Comparison of ENCODE assay signal across 16 cellular contexts in genomic region chr6:24658573-24659511, GRCh38. TPM values are rescaled to one million over a fixed set of nuclear protein-coding genes. Genes with fewer than 3 reads are reported as not detected.
DNase-seq lines count a peak whose midpoint lies in the region; ATAC-seq and TF ChIP-seq lines count a peak whose summit lies in the region.
"Had no signal": no experiment of that assay in that cellular context is flagged by ENCODE, and none has a peak within 500 bp of the region (broad histone marks: within the 10 kb centered on the region; RNA-seq: fewer than 3 reads in every experiment).

No MANE protein-coding gene starts in this region.

- no peak overlapping the region for H3K27ac ChIP-seq in endodermal cell (ENCODE audit: low read depth, low read length)
- H3K27ac ChIP-seq in mesendoderm (ENCODE audit: low read depth, low read length) = no peak overlapping the region
- H3K27ac ChIP-seq: suprapubic skin had no signal

- no peak overlapping the region for H2BK5ac ChIP-seq in mesendoderm (ENCODE audit: low read length)

- H3K56ac ChIP-seq in mesendoderm (ENCODE audit: low read length) = no peak overlapping the region

- peaks cover 82% of the 10 kb centered on the region for H3K36me3 ChIP-seq in endodermal cell (ENCODE audit: control insufficient read depth, insufficient read depth, low read length)
- H3K36me3 ChIP-seq in mesendoderm (ENCODE audit: control insufficient read depth, insufficient read depth, low read length) = peaks cover 2% of the 10 kb centered on the region

- no peak overlapping the region for H2BK15ac ChIP-seq in mesendoderm (replicated peaks; ENCODE audit: low read depth)

- no peak overlapping the region for H3K4me3 ChIP-seq in AG10803 (ENCODE audit: low read length)
- H3K4me3 ChIP-seq in endodermal cell (ENCODE audit: low read length) = no peak overlapping the region
- no peak overlapping the region for H3K4me3 ChIP-seq in mesendoderm (ENCODE audit: low read length)
- H3K4me3 ChIP-seq: suprapubic skin had no signal

- WGBS in endodermal cell (ENCODE audit: insufficient coverage in 1 of 2, insufficient read length in 1 of 2), 2 experiments = 69 to 84% methylated on average over 6 to 9 of the region's 9 CpGs
- no CpG with 5 or more reads among the region's 9 CpGs for WGBS in mesendoderm (ENCODE audit: extremely low coverage, insufficient coverage, low lambda C conversion rate)

- H3K79me2 ChIP-seq in mesendoderm (ENCODE audit: control insufficient read depth, insufficient read depth, low read length) = peaks cover 2% of the 10 kb centered on the region

- H3K27me3 ChIP-seq in endodermal cell (ENCODE audit: control insufficient read depth, insufficient read depth, low read length, poor library complexity, severe bottlenecking) (no peaks in the 10 kb centered on the region), mesendoderm (ENCODE audit: insufficient read depth, low read length, poor library complexity) (no peaks in the 10 kb centered on the region)
- H3K27me3 ChIP-seq: suprapubic skin had no signal

- H3K36me3 Mint-ChIP-seq in HFFc6 (ENCODE audit: low read depth) = peaks cover 25% of the 10 kb centered on the region
- peaks cover 70% of the 10 kb centered on the region for H3K36me3 Mint-ChIP-seq in endodermal cell (ENCODE audit: low read depth)
- H3K36me3 Mint-ChIP-seq in T-helper 17 cell (ENCODE audit: low read depth) = peaks cover 11% of the 10 kb centered on the region

- H3K27ac Mint-ChIP-seq in HFFc6 = peak overlapping the region; percentile 67
- peak overlapping the region; percentile 41 for H3K27ac Mint-ChIP-seq in endodermal cell
- no peak overlapping the region for H3K27ac Mint-ChIP-seq in T-helper 17 cell
- H3K27ac Mint-ChIP-seq: nephron had no signal

- H3K18ac ChIP-seq in mesendoderm (ENCODE audit: low read length) = no peak overlapping the region

- peaks cover 19% of the 10 kb centered on the region for H3K4me1 Mint-ChIP-seq in HFFc6 (ENCODE audit: low read depth)
- H3K4me1 Mint-ChIP-seq in endodermal cell = peaks cover 20% of the 10 kb centered on the region
- peaks cover 37% of the 10 kb centered on the region for H3K4me1 Mint-ChIP-seq in T-helper 17 cell

- peaks cover 9% of the 10 kb centered on the region for H3K79me1 ChIP-seq in mesendoderm (ENCODE audit: low read length)

- H3K4me1 ChIP-seq in endodermal cell (ENCODE audit: control insufficient read depth, insufficient read depth, low read length) = no peaks in the 10 kb centered on the region
- H3K4me1 ChIP-seq in mesendoderm (ENCODE audit: control insufficient read depth, low read depth, low read length) = no peaks in the 10 kb centered on the region

- no peak overlapping the region for H2BK120ac ChIP-seq in mesendoderm (ENCODE audit: low read depth, low read length)

- no peak for ATAC-seq in HG02571 (IDR thresholded peaks at IDR 0.05; ENCODE audit: unreplicated experiment)
- no peak for ATAC-seq in T-helper 17 cell

- H4K8ac ChIP-seq in mesendoderm (ENCODE audit: low read depth, low read length) = no peak overlapping the region

- peaks cover 3% of the 10 kb centered on the region; the same call in 1 of the 2 replicates for H3K27me3 Mint-ChIP-seq in HFFc6 (ENCODE audit: insufficient read depth)
- no peaks in the 10 kb centered on the region for H3K27me3 Mint-ChIP-seq in endodermal cell (ENCODE audit: insufficient read depth)
- H3K27me3 Mint-ChIP-seq in T-helper 17 cell = no peaks in the 10 kb centered on the region

- TF ChIP-seq CTCF in AG10803 (conservative IDR thresholded peaks at IDR 0.05; ENCODE audit: low read length) (no peak), HFFc6 (IDR thresholded peaks at IDR 0.05) (no peak), endodermal cell (conservative IDR thresholded peaks at IDR 0.05) (no peak)

- H3K9ac ChIP-seq in endodermal cell (ENCODE audit: extremely low read depth, low read length, poor library complexity, severe bottlenecking) (no peak overlapping the region), mesendoderm (ENCODE audit: low read length) (no peak overlapping the region)

- H2AK5ac ChIP-seq in mesendoderm (ENCODE audit: low read length) = no peak overlapping the region

- DNase-seq in AG10803 (ENCODE audit: low read depth) = peak; percentile 69
- DNase-seq in HFFc6 = peak; percentile 64
- peak; percentile 58 for DNase-seq in endodermal cell
- peak; percentile 89 for DNase-seq in mesendoderm
- no peak for DNase-seq in SW480 (ENCODE audit: low spot score)
- DNase-seq in GF-D8 (lab: John Stamatoyannopoulos, UW) = no peak
- no peak for DNase-seq in T-helper 17 cell
- DNase-seq: activated T-cell treated with anti-CD3 and anti-CD28 coated beads for 4 hours; Caco-2; Karpas-422; NCI-H526 treated with DMSO at 0.1 percent for 48 hours; stimulated activated CD4-positive, alpha-beta T cell treated with anti-CD3 and anti-CD28 coated beads, Interleukin-4, amount 100 ng/mL, for 1 hour; T-helper 2 cell had no signal

- no peak overlapping the region for H3K4me2 ChIP-seq in mesendoderm (ENCODE audit: low read length)

- H3K23ac ChIP-seq in mesendoderm (ENCODE audit: low read length) = no peak overlapping the region

- no peak overlapping the region for H3K4ac ChIP-seq in mesendoderm (ENCODE audit: low read depth, low read length)

- H3K9me3 Mint-ChIP-seq in HFFc6 = no peaks in the 10 kb centered on the region
- H3K9me3 Mint-ChIP-seq in endodermal cell = no peaks in the 10 kb centered on the region
- H3K9me3 Mint-ChIP-seq: nephron had no signal

- H3K4me3 Mint-ChIP-seq in HFFc6 (no peak overlapping the region), endodermal cell (no peak overlapping the region), T-helper 17 cell (no peak overlapping the region)
- H3K4me3 Mint-ChIP-seq: nephron had no signal

- H4K5ac ChIP-seq in mesendoderm (ENCODE audit: low read length) = no peak overlapping the region

- H3K9me3 ChIP-seq in endodermal cell (ENCODE audit: control insufficient read depth, low read length) (no peaks in the 10 kb centered on the region), T-helper 17 cell (ENCODE audit: control insufficient read depth, low read length, poor library complexity, severe bottlenecking) (no peaks in the 10 kb centered on the region)
- H3K9me3 ChIP-seq: Caco-2, suprapubic skin had no signal

RNA-seq across cellular contexts. Expression of gene TDP2, which starts 7.9 kb away (rescaled TPM):
- 10 to 100 TPM; 27.3 to 33.6 (median 30.7) TPM for total RNA-seq in HFFc6 (2021; fragmentation: NEBNext Ultra II Directional; extraction: Animal tissue kit (Norgen Biotek cat#: 25700))
- total RNA-seq in endodermal cell (10 to 100 TPM; 53.0 to 54.2 TPM), T-helper 17 cell (10 to 100 TPM; 35.6 to 42.0 TPM)
- 38.6 TPM for polyA plus RNA-seq in endodermal cell (2013, experiment 1 of 2)
- 38.2 TPM for polyA plus RNA-seq in endodermal cell (2013, experiment 2 of 2)
- 45.3 TPM for polyA plus RNA-seq in mesendoderm (2013, experiment 1 of 2)
- polyA plus RNA-seq in mesendoderm (2013, experiment 2 of 2) = 45.4 TPM

RNA-seq across cellular contexts. Expression of gene ACOT13, which starts 8.0 kb away (rescaled TPM):
- 10 to 100 TPM; 18.7 to 21.9 (median 19.8) TPM for total RNA-seq in HFFc6 (2021; fragmentation: NEBNext Ultra II Directional; extraction: Animal tissue kit (Norgen Biotek cat#: 25700))
- total RNA-seq in endodermal cell = 10 to 100 TPM; 36.2 to 43.1 TPM
- 39.2 TPM for polyA plus RNA-seq in endodermal cell (2013, experiment 1 of 2)
- polyA plus RNA-seq in endodermal cell (2013, experiment 2 of 2) = 34.8 TPM
- 42.4 TPM for polyA plus RNA-seq in mesendoderm (2013, experiment 1 of 2)
- 44.9 TPM for polyA plus RNA-seq in mesendoderm (2013, experiment 2 of 2)
- 1 to 10 TPM; 2.9 to 5.3 TPM for total RNA-seq in T-helper 17 cell

RNA-seq across cellular contexts. Expression of gene KIAA0319, which starts 12.9 kb away (rescaled TPM):
- under 1 TPM in 1 of 6 experiments, not detected in 5; 0.05 TPM for total RNA-seq in HFFc6 (2021; fragmentation: NEBNext Ultra II Directional; extraction: Animal tissue kit (Norgen Biotek cat#: 25700))
- total RNA-seq in endodermal cell = under 1 TPM; 0.48 to 0.75 TPM
- polyA plus RNA-seq in endodermal cell (2013, experiment 1 of 2) = 0.28 TPM
- polyA plus RNA-seq in endodermal cell (2013, experiment 2 of 2) = 0.25 TPM
- 0.13 TPM for polyA plus RNA-seq in mesendoderm (2013, experiment 1 of 2)
- 0.14 TPM for polyA plus RNA-seq in mesendoderm (2013, experiment 2 of 2)
- under 1 TPM; 0.07 to 0.16 TPM for total RNA-seq in T-helper 17 cell

Comparison
In these comparisons a context has a peak if more than half of its experiments do, and no peak if none do; other contexts are left out.
1. DNase-seq: peak in AG10803 (single experiment), HFFc6 (single experiment), endodermal cell (single experiment) and mesendoderm (single experiment); none in SW480 (single experiment), GF-D8 (single experiment) and T-helper 17 cell (0 of 3).